11 cellular contexts compared by ENCODE assay signal in the genomic region with DNA sequence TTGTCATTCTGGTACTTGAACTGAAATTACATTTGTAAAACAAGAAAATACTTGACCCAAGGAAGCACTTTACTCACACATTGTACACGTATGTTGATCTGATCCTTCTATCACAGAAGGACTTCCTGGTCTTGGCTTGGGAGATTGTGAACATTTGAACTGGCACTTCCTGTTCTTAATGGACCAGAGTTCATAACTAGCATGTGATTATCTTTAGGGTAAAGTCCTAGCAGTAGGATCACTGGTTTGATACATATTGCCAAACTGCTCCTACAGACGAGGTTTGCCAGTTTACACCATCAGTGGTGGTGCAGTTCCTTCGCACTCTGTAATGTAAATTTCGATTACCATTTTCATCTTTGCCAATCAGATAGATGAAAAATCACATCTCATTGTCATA. TPM values are rescaled to one million over a fixed set of nuclear protein-coding genes. Genes with fewer than 3 reads are reported as not detected.
DNase-seq lines count a peak whose midpoint lies in the region; ATAC-seq and TF ChIP-seq lines count a peak whose summit lies in the region.
"Had no signal": no experiment of that assay in that cellular context is flagged by ENCODE, and none has a peak within 500 bp of the region (broad histone marks: within the 10 kb centered on the region; RNA-seq: fewer than 3 reads in every experiment).

No MANE protein-coding gene starts in this region.

- peaks cover 21% of the 10 kb centered on the region for H4K20me1 ChIP-seq in Loucy (ENCODE audit: insufficient read depth, low read length, poor library complexity, severe bottlenecking)

- H3K27me3 Mint-ChIP-seq in T-helper 1 cell treated with Interleukin-12 subunit alpha and Interleukin-12 subunit beta and Interleukin-4 antibody, amounts not matched to agents 30 μg/mL and 1 μg/mL, for 36 hours (ENCODE audit: low read depth): no peaks in the 10 kb centered on the region
- H3K27me3 Mint-ChIP-seq in activated naive CD8-positive, alpha-beta T cell: no peaks in the 10 kb centered on the region

- peaks cover 7% of the 10 kb centered on the region for H3K36me3 Mint-ChIP-seq in T-helper 1 cell treated with Interleukin-12 subunit alpha and Interleukin-12 subunit beta and Interleukin-4 antibody, amounts not matched to agents 30 μg/mL and 1 μg/mL, for 36 hours (ENCODE audit: low read depth)
- H3K36me3 Mint-ChIP-seq in activated naive CD8-positive, alpha-beta T cell: peaks cover 13% of the 10 kb centered on the region

- H3K9ac ChIP-seq in Loucy (ENCODE audit: low read depth, low read length, poor library complexity, severe bottlenecking) (no peak overlapping the region), mucosa of rectum (ENCODE audit: low read depth in 1 of 2, low read length in 2 of 2) (peak overlapping the region in 1 of 2 donors; percentile 19)

- H3K79me2 ChIP-seq in Loucy (ENCODE audit: insufficient read depth, low read length): peaks cover 80% of the 10 kb centered on the region

- no peak for TF ChIP-seq CTCF in Loucy (conservative IDR thresholded peaks at IDR 0.05; ENCODE audit: low read length)

- peaks cover 88% of the 10 kb centered on the region for H3K4me1 Mint-ChIP-seq in T-helper 1 cell treated with Interleukin-12 subunit alpha and Interleukin-12 subunit beta and Interleukin-4 antibody, amounts not matched to agents 30 μg/mL and 1 μg/mL, for 36 hours (ENCODE audit: low read depth)
- peaks cover 98% of the 10 kb centered on the region for H3K4me1 Mint-ChIP-seq in activated naive CD8-positive, alpha-beta T cell (ENCODE audit: low read depth)

- H3K4me1 ChIP-seq in Loucy (ENCODE audit: insufficient read depth, low read length, poor library complexity, severe bottlenecking) (peaks cover 45% of the 10 kb centered on the region), mucosa of rectum (ENCODE audit: control insufficient read depth in 2 of 2, insufficient read depth in 2 of 2, low read length in 2 of 2) (peaks cover 16 to 39% of the 10 kb centered on the region in 2 donors)

- peak overlapping the region; percentile 20 for H3K4me2 ChIP-seq in Loucy (ENCODE audit: low read depth, low read length, poor library complexity, severe bottlenecking)

- H3F3A ChIP-seq in Loucy (ENCODE audit: low read depth): no peaks in the 10 kb centered on the region

- no peak overlapping the region for H3K4me3 ChIP-seq in Loucy (ENCODE audit: low read length, poor library complexity, severe bottlenecking)
- H3K4me3 ChIP-seq in mucosa of rectum (ENCODE audit: low read length in 2 of 2): no peak overlapping the region

- H3K27ac ChIP-seq in mucosa of rectum (ENCODE audit: low read depth in 2 of 2, low read length in 2 of 2): peak overlapping the region; percentile 73 to 74

- peak overlapping the region; percentile 26 for H3K4me3 Mint-ChIP-seq in T-helper 1 cell treated with Interleukin-12 subunit alpha and Interleukin-12 subunit beta and Interleukin-4 antibody, amounts not matched to agents 30 μg/mL and 1 μg/mL, for 36 hours
- peak overlapping the region; percentile 87 for H3K4me3 Mint-ChIP-seq in activated naive CD8-positive, alpha-beta T cell

- no peak overlapping the region for H2AFZ ChIP-seq in Loucy (ENCODE audit: low read length)

- no peak for ATAC-seq in HG02571 (IDR thresholded peaks at IDR 0.05; ENCODE audit: unreplicated experiment)
- no peak for ATAC-seq in GM18520 (IDR thresholded peaks at IDR 0.05; ENCODE audit: unreplicated experiment)

- peaks cover 4% of the 10 kb centered on the region for H3K9me3 Mint-ChIP-seq in T-helper 1 cell treated with Interleukin-12 subunit alpha and Interleukin-12 subunit beta and Interleukin-4 antibody, amounts not matched to agents 30 μg/mL and 1 μg/mL, for 36 hours
- H3K9me3 Mint-ChIP-seq in activated naive CD8-positive, alpha-beta T cell (ENCODE audit: low read depth): no peaks in the 10 kb centered on the region

- H3K36me3 ChIP-seq in Loucy (ENCODE audit: insufficient read depth, low read length): no peaks in the 10 kb centered on the region
- no peaks in the 10 kb centered on the region for H3K36me3 ChIP-seq in mucosa of rectum (ENCODE audit: control insufficient read depth in 2 of 2, insufficient read depth in 2 of 2, low read length in 2 of 2)

- H3K27ac Mint-ChIP-seq in T-helper 1 cell treated with Interleukin-12 subunit alpha and Interleukin-12 subunit beta and Interleukin-4 antibody, amounts not matched to agents 30 μg/mL and 1 μg/mL, for 36 hours: peak overlapping the region; percentile 78
- H3K27ac Mint-ChIP-seq in activated naive CD8-positive, alpha-beta T cell: peak overlapping the region; percentile 98

- DNase-seq in T-helper 1 cell: no peak
- no peak for DNase-seq in A172 (ENCODE audit: low spot score)
- DNase-seq: NCI-H510A; nucleus accumbens; stimulated activated CD4-positive, alpha-beta T cell treated with anti-CD3 and anti-CD28 coated beads, Interleukin-15, amount 100 ng/mL, for 24 hours had no signal

- no peaks in the 10 kb centered on the region for H3K9me3 ChIP-seq in Loucy (ENCODE audit: insufficient read depth, low read depth, low read length)
- H3K9me3 ChIP-seq in mucosa of rectum (ENCODE audit: control insufficient read depth in 2 of 2, low read length in 2 of 2): no peaks in the 10 kb centered on the region

- H3K9me2 ChIP-seq in Loucy (replicated peaks; ENCODE audit: low read depth, low read length): no peaks in the 10 kb centered on the region

- H3K27me3 ChIP-seq in Loucy (ENCODE audit: insufficient read depth, low read length, poor library complexity, severe bottlenecking) (no peaks in the 10 kb centered on the region), mucosa of rectum (ENCODE audit: control insufficient read depth in 2 of 2, insufficient read depth in 2 of 2, low read length in 2 of 2) (no peaks in the 10 kb centered on the region)

RNA-seq across cellular contexts. Expression of gene HECA, which starts 12.7 kb away (rescaled TPM):
- total RNA-seq in A172 (2014; rRNA removed; shearing (Covaris generic)): 7.5 and 10.8 TPM in 2 replicates
